In genomic region chr11:82992219-82992618, GRCh38 we compare ENCODE assay signal across 24 cellular contexts.
DNase-seq lines count a peak whose midpoint lies in the region; ATAC-seq and TF ChIP-seq lines count a peak whose summit lies in the region.
"Had no signal": no experiment of that assay in that cellular context is flagged by ENCODE, and none has a peak within 500 bp of the region (broad histone marks: within the 10 kb centered on the region; RNA-seq: fewer than 3 reads in every experiment).

No MANE protein-coding gene starts in this region.

- H3K9me3 ChIP-seq in T-helper 17 cell (ENCODE audit: control insufficient read depth, low read length, poor library complexity, severe bottlenecking): no peaks in the 10 kb centered on the region
- H3K9me3 ChIP-seq in testis: no peaks in the 10 kb centered on the region
- H3K9me3 ChIP-seq: body of pancreas, HAP-1, lower lobe of right lung, neutrophil, spleen, thyroid gland had no signal

- H3K27me3 Mint-ChIP-seq in T-helper 17 cell (no peaks in the 10 kb centered on the region), memory B cell (no peaks in the 10 kb centered on the region)
- H3K27me3 Mint-ChIP-seq: activated CD4-positive, alpha-beta memory T cell treated with anti-CD3 and anti-CD28 coated beads for 36 hours had no signal

- no peak overlapping the region for H3K4me3 ChIP-seq in testis
- H3K4me3 ChIP-seq: body of pancreas, HAP-1, lower lobe of right lung, spleen, thyroid gland had no signal

- no peak for TF ChIP-seq CTCF in testis (IDR thresholded peaks at IDR 0.05)

- WGBS in testis, 2 donors: 56 to 57% methylated on average over 1 of the region's 1 CpG

- intact Hi-C loops in testis (cut with DNase I; ENCODE audit: low total_unique reads): no loop called here

- H3K27ac Mint-ChIP-seq in T-helper 17 cell (peak overlapping the region; percentile 4), memory B cell (peak overlapping the region; percentile 68)
- H3K27ac Mint-ChIP-seq: activated CD4-positive, alpha-beta memory T cell treated with anti-CD3 and anti-CD28 coated beads for 36 hours; WTC11 had no signal

- H3K4me1 Mint-ChIP-seq in T-helper 17 cell (peaks cover 6% of the 10 kb centered on the region), memory B cell (peaks cover 42% of the 10 kb centered on the region)

- no peaks in the 10 kb centered on the region for H3K27me3 ChIP-seq in testis
- H3K27me3 ChIP-seq: body of pancreas, spleen, thyroid gland had no signal

- ATAC-seq in T-helper 17 cell (no peak), memory B cell (ENCODE audit: low read depth) (no peak)
- ATAC-seq: body of pancreas, lower lobe of right lung, WTC11 had no signal

- DNase-seq in T-helper 17 cell: no peak
- peak; percentile 37 for DNase-seq in cerebellum (ENCODE audit: low spot score)
- no peak for DNase-seq in memory B cell (ENCODE audit: low spot score in 2 of 2)
- peak; percentile 59 for DNase-seq in testis
- DNase-seq in COLO668 (lab: John Stamatoyannopoulos, UW; ENCODE audit: unreplicated experiment): no peak
- no peak for DNase-seq in NCI-H82 treated with DMSO at 0.1 percent for 48 hours (lab: John Stamatoyannopoulos, UW; ENCODE audit: unreplicated experiment)
- DNase-seq in HuH-7.5 (ENCODE audit: low spot score): no peak
- DNase-seq: activated CD4-positive, alpha-beta memory T cell treated with anti-CD3 and anti-CD28 coated beads for 36 hours; activated effector memory CD4-positive, alpha-beta T cell treated with Interleukin-2 at 50 U/mL for 16 hours; body of pancreas; EL; islet precursor cell; lower lobe of right lung; NCI-H1092 treated with DMSO at 0.1 percent for 48 hours; NCI-H187 treated with DMSO at 0.1 percent for 48 hours; NCI-H69; spleen; stimulated activated CD4-positive, alpha-beta T cell treated with anti-CD3 and anti-CD28 coated beads, Interleukin-4, amount 100 ng/mL, for 1 hour; stimulated activated naive CD4-positive, alpha-beta T cell; T-helper 9 cell; thyroid gland had no signal

- H3K9me3 Mint-ChIP-seq in memory B cell: no peaks in the 10 kb centered on the region
- H3K9me3 Mint-ChIP-seq: activated CD4-positive, alpha-beta memory T cell treated with anti-CD3 and anti-CD28 coated beads for 36 hours; WTC11 had no signal

- H3K4me1 ChIP-seq in testis: peaks cover 10% of the 10 kb centered on the region
- H3K4me1 ChIP-seq: thyroid gland had no signal

- no peak overlapping the region for H3K27ac ChIP-seq in testis
- H3K27ac ChIP-seq: body of pancreas, lower lobe of right lung, neutrophil, spleen, thyroid gland had no signal

- H3K4me3 Mint-ChIP-seq in T-helper 17 cell (no peak overlapping the region), memory B cell (no peak overlapping the region)
- H3K4me3 Mint-ChIP-seq: activated CD4-positive, alpha-beta memory T cell treated with anti-CD3 and anti-CD28 coated beads for 36 hours; WTC11 had no signal

- no peak for TF ChIP-seq POLR2A in testis (IDR thresholded peaks at IDR 0.05)

- H3K36me3 Mint-ChIP-seq in T-helper 17 cell (ENCODE audit: low read depth): peaks cover 8% of the 10 kb centered on the region
- peaks cover 45% of the 10 kb centered on the region for H3K36me3 Mint-ChIP-seq in memory B cell
- H3K36me3 Mint-ChIP-seq: WTC11 had no signal

- no peaks in the 10 kb centered on the region for H3K36me3 ChIP-seq in testis (ENCODE audit: low read depth, missing control alignments)
- H3K36me3 ChIP-seq: HAP-1, neutrophil, thyroid gland had no signal

Comparison
In these comparisons a context has a peak if more than half of its experiments do, and no peak if none do; other contexts are left out.
1. DNase-seq: peak in cerebellum (single experiment) and testis (single experiment); none in T-helper 17 cell (0 of 3), memory B cell (0 of 2), COLO668 (single experiment), NCI-H82 treated with DMSO at 0.1 percent for 48 hours (single experiment) and HuH-7.5 (single experiment).